ENCODE assay signal across 8 cellular contexts in genomic region chr3:14401692-14402303, GRCh38. TPM values are rescaled to one million over a fixed set of nuclear protein-coding genes. Genes with fewer than 3 reads are reported as not detected.
A peak's percentile ranks its signal among the peaks of the same experiment; 100 is the strongest.
DNase-seq lines count a peak whose midpoint lies in the region; ATAC-seq, FAIRE-seq and TF ChIP-seq lines count a peak whose summit lies in the region.

No MANE protein-coding gene starts in this region.

- CTCF ChIA-PET in PC-3 (lab: Charles Lee): interaction anchor here (0.6 to 1.8 kb wide), 4 partner anchors 19 to 198 kb away, joined by 3 to 9 read pairs (median 6); no protein-coding TSS in a partner anchor

- H2AFZ ChIP-seq in PC-3 (ENCODE audit: low read length): peak overlapping the region; percentile 74

- peak overlapping the region; percentile 52 for H3K9ac ChIP-seq in PC-3 (ENCODE audit: low read length)

- POLR2A ChIA-PET in PC-3 (lab: Charles Lee; ENCODE audit: unreplicated experiment): interaction anchor here (0.7 kb wide), 2 partner anchors 53 to 70 kb away, joined by 3 to 4 read pairs; no protein-coding TSS in a partner anchor

- no peak for FAIRE-seq in pancreas (lab: Jason Lieb, UNC)

- H3K4me1 ChIP-seq in PC-3 (ENCODE audit: insufficient read depth, low read length) (peaks cover 32% of the 10 kb centered on the region), pancreas (peaks cover 0 to 2% (median 0%) of the 10 kb centered on the region in 3 donors)

- BruUV-seq in PC-3 (replicated peaks; lab: Mats Ljungman, UMichigan): TSS peak; percentile 51

- peaks cover 5% of the 10 kb centered on the region for H3F3A ChIP-seq in PC-3 (ENCODE audit: low read length, unreplicated experiment)

- H4K20me1 ChIP-seq in PC-3 (ENCODE audit: low read length): peaks cover 22% of the 10 kb centered on the region

- DNase-seq in GM06990 (ENCODE audit: extremely low read depth, insufficient read length) (no peak), PC-3 (no peak), epithelial cell of proximal tubule (ENCODE audit: low read depth) (no peak), pancreas (no peak), NCI-H1092 treated with DMSO at 0.1 percent for 48 hours (lab: John Stamatoyannopoulos, UW) (no peak), pons (ENCODE audit: low spot score) (no peak), mucosa of gallbladder (ENCODE audit: low spot score) (no peak)

- ATAC-seq in PC-3 (no peak), pancreas (no peak), GM18858 (IDR thresholded peaks at IDR 0.05; ENCODE audit: unreplicated experiment) (no peak)

- H3K4me3 ChIP-seq in GM06990 (replicated peaks; ENCODE audit: low read depth, low read length) (peak overlapping the region; percentile 89), PC-3 (ENCODE audit: low read length) (peak overlapping the region; percentile 95), epithelial cell of proximal tubule (ENCODE audit: low read depth, low read length) (peak overlapping the region; percentile 100), pancreas (peak overlapping the region in 3 of 4 donors; percentile 40 to 72 (median 43))

- peak overlapping the region; percentile 96 for H3K4me2 ChIP-seq in PC-3 (ENCODE audit: low read length)

- H3K27ac ChIP-seq in PC-3 (ENCODE audit: low read length): 0 out of 2 replicates have a peak overlapping the region, but pooled peaks have one; percentile 3
- H3K27ac ChIP-seq in pancreas: peak overlapping the region in 2 of 4 donors; percentile 50 to 63

- H3K9me3 ChIP-seq in PC-3 (ENCODE audit: low read length) (no peaks in the 10 kb centered on the region), pancreas (no peaks in the 10 kb centered on the region)

- H3K79me2 ChIP-seq in PC-3 (ENCODE audit: low read length): peaks cover 42% of the 10 kb centered on the region

- H3K9me2 ChIP-seq in PC-3 (replicated peaks; ENCODE audit: low read length): no peaks in the 10 kb centered on the region

- H3K36me3 ChIP-seq in GM06990 (ENCODE audit: control insufficient read depth, insufficient read depth, low read length): no peaks in the 10 kb centered on the region
- no peaks in the 10 kb centered on the region for H3K36me3 ChIP-seq in PC-3 (ENCODE audit: low read depth, low read length)
- no peaks in the 10 kb centered on the region for H3K36me3 ChIP-seq in pancreas

- H3K27me3 ChIP-seq in GM06990 (replicated peaks; ENCODE audit: control insufficient read depth, insufficient read depth, low read length): no peaks in the 10 kb centered on the region
- H3K27me3 ChIP-seq in PC-3 (ENCODE audit: low read length): no peaks in the 10 kb centered on the region
- H3K27me3 ChIP-seq in pancreas: peaks cover 0 to 4% (median 0%) of the 10 kb centered on the region in 4 donors

- WGBS in pancreas, 2 donors: 36 to 42% methylated on average over 22 of the region's 22 CpGs

- intact Hi-C loops in PC-3 (cut with micrococcal nuclease): loop anchor here (1.0 to 2.0 kb wide), 10 partner anchors 30 to 277 kb away; partner anchors contain the start of gene CHCHD4
- intact Hi-C loops in pancreas (cut with DNase I): no loop called here

- no peak for TF ChIP-seq CTCF in GM06990 (IDR thresholded peaks at IDR 0.05; ENCODE audit: insufficient read depth, low read length, poor library complexity, severe bottlenecking)
- no peak for TF ChIP-seq CTCF in PC-3 (conservative IDR thresholded peaks at IDR 0.05; ENCODE audit: low read depth, low read length)
- TF ChIP-seq CTCF in epithelial cell of proximal tubule (conservative IDR thresholded peaks at IDR 0.05; ENCODE audit: low read depth, low read length): no peak
- TF ChIP-seq CTCF in pancreas (IDR thresholded peaks at IDR 0.05): no peak

RNA-seq across cellular contexts. Expression of gene SLC6A6, which starts 0.6 kb away (rescaled TPM):
- total RNA-seq in PC-3 (2014; rRNA removed) (28.1 and 31.9 TPM in 2 replicates), epithelial cell of proximal tubule (24.2 and 27.9 TPM in 2 replicates), pancreas (10 to 100 TPM in 2 of 6 donors, 1 to 10 TPM in 4; 2.1 to 11.6 (median 3.4) TPM), mucosa of gallbladder (63.2 TPM)
- polyA plus RNA-seq in pancreas: 1 to 10 TPM; 2.4 to 6.1 TPM

Comparison
In these comparisons a context has a peak if more than half of its experiments do, and no peak if none do; other contexts are left out.
1. H3K4me3 ChIP-seq: peak in every context shown above with its lines; median percentile 100 in epithelial cell of proximal tubule; 95 in PC-3; 89 in GM06990; 43 in pancreas.